Comparison of ENCODE assay signal across 13 cellular contexts in genomic region chr20:50455656-50456451, GRCh38. TPM values are rescaled to one million over a fixed set of nuclear protein-coding genes. Genes with fewer than 3 reads are reported as not detected.
DNase-seq lines count a peak whose midpoint lies in the region; ATAC-seq and TF ChIP-seq lines count a peak whose summit lies in the region.
"Had no signal": no experiment of that assay in that cellular context is flagged by ENCODE, and none has a peak within 500 bp of the region (broad histone marks: within the 10 kb centered on the region; RNA-seq: fewer than 3 reads in every experiment).

No MANE protein-coding gene starts in this region.

- no peak overlapping the region for H3K4me3 ChIP-seq in HL-60 (replicated peaks; ENCODE audit: insufficient read depth, low read length)
- H3K4me3 ChIP-seq: prostate gland had no signal

- intact Hi-C loops in left ventricle myocardium superior (cut with micrococcal nuclease), result loop anchor here (10.0 kb wide), 1 partner anchor 51 kb away; no protein-coding TSS in a partner anchor

- ATAC-seq in left ventricle myocardium superior, result peak; percentile 15
- ATAC-seq: activated CD4-positive, CD25-positive, alpha-beta regulatory T cell treated with anti-CD3 and anti-CD28 coated beads, Interleukin-2, amount 50 U/mL, for 24 hours had no signal

- DNase-seq in HL-60 (ENCODE audit: low read depth in 1 of 2, low spot score in 1 of 2), result peak; percentile 67 to 81
- DNase-seq in UCSD-AML1 (lab: John Stamatoyannopoulos, UW; ENCODE audit: unreplicated experiment), result peak; percentile 74
- DNase-seq in left ventricle myocardium superior, result peak; percentile 58
- DNase-seq in progenitor cell of endocrine pancreas (ENCODE audit: low spot score, unreplicated experiment), result no peak
- DNase-seq in DMS53 treated with DMSO at 0.1 percent for 48 hours (lab: John Stamatoyannopoulos, UW; ENCODE audit: unreplicated experiment), result no peak
- no peak for DNase-seq in iPS-NIHi7 (ENCODE audit: extremely low spot score)
- no peak for DNase-seq in activated CD8-positive, alpha-beta memory T cell treated with anti-CD3 and anti-CD28 coated beads for 24 hours
- DNase-seq: activated T-cell treated with anti-CD3 and anti-CD28 coated beads, Interleukin-2, amount 50 U/mL, for 1 hour; CD4-positive, CD25-positive, alpha-beta regulatory T cell; NCI-H1048 had no signal

- peak overlapping the region; percentile 81 for H3K27ac Mint-ChIP-seq in progenitor cell of endocrine pancreas

- peaks cover 17% of the 10 kb centered on the region for H3K4me1 Mint-ChIP-seq in progenitor cell of endocrine pancreas (ENCODE audit: low read depth)

- no peaks in the 10 kb centered on the region for H3K9me3 Mint-ChIP-seq in progenitor cell of endocrine pancreas (ENCODE audit: low read depth)
- H3K9me3 Mint-ChIP-seq: type B pancreatic cell had no signal

- H3K36me3 Mint-ChIP-seq in progenitor cell of endocrine pancreas (ENCODE audit: insufficient read depth), result no peaks in the 10 kb centered on the region
- H3K36me3 Mint-ChIP-seq: CD4-positive, CD25-positive, alpha-beta regulatory T cell; type B pancreatic cell had no signal

- no peak overlapping the region for H3K4me3 Mint-ChIP-seq in progenitor cell of endocrine pancreas (ENCODE audit: low read depth)
- H3K4me3 Mint-ChIP-seq: CD4-positive, CD25-positive, alpha-beta regulatory T cell; type B pancreatic cell had no signal

- H3K27me3 ChIP-seq in HL-60 (ENCODE audit: insufficient read depth, poor library complexity, severe bottlenecking), result no peaks in the 10 kb centered on the region

- peaks cover 32% of the 10 kb centered on the region for H3K27me3 Mint-ChIP-seq in progenitor cell of endocrine pancreas

- no peak for TF ChIP-seq CTCF in HL-60 (IDR thresholded peaks at IDR 0.05; ENCODE audit: insufficient read depth, low read length)
- TF ChIP-seq CTCF in progenitor cell of endocrine pancreas (IDR thresholded peaks at IDR 0.05; ENCODE audit: unreplicated experiment), result no peak

- H3K27ac ChIP-seq in HL-60 (replicated peaks), result peak overlapping the region; percentile 18; the same call in 1 of the 2 replicates

RNA-seq across cellular contexts. Expression of gene PTPN1, which starts 54.3 kb away (rescaled TPM):
- total RNA-seq in left ventricle myocardium superior (24.1 TPM), progenitor cell of endocrine pancreas (26.0 and 27.7 TPM in 2 replicates)

Comparison
In these comparisons a context has a peak if more than half of its experiments do, and no peak if none do; other contexts are left out.
1. DNase-seq: peak in HL-60 (2 of 2), UCSD-AML1 (single experiment) and left ventricle myocardium superior (single experiment); none in progenitor cell of endocrine pancreas (single experiment), DMS53 treated with DMSO at 0.1 percent for 48 hours (single experiment), iPS-NIHi7 (single experiment) and activated CD8-positive, alpha-beta memory T cell treated with anti-CD3 and anti-CD28 coated beads for 24 hours (single experiment).